ENCODE assay signal across 8 cellular contexts in genomic region chr5:219492-219891, GRCh38. TPM values are rescaled to one million over a fixed set of nuclear protein-coding genes. Genes with fewer than 3 reads are reported as not detected.
A peak's percentile ranks its signal among the peaks of the same experiment; 100 is the strongest.
DNase-seq lines count a peak whose midpoint lies in the region; ATAC-seq and TF ChIP-seq lines count a peak whose summit lies in the region.

No MANE protein-coding gene starts in this region.

- H3K4me3 ChIP-seq in SK-N-MC (peak overlapping the region; percentile 98), colonic mucosa (peak overlapping the region; percentile 94), mucosa of descending colon (peak overlapping the region; percentile 95), uterus (peak overlapping the region; percentile 85 to 87)

- H3K36me3 ChIP-seq in SK-N-MC (ENCODE audit: insufficient read depth, low read length): peaks cover 16% of the 10 kb centered on the region
- H3K36me3 ChIP-seq in colonic mucosa: peaks cover 3% of the 10 kb centered on the region
- no peaks in the 10 kb centered on the region for H3K36me3 ChIP-seq in mucosa of descending colon (ENCODE audit: low read depth)
- no peaks in the 10 kb centered on the region for H3K36me3 ChIP-seq in uterus

- no peak for TF ChIP-seq CTCF in colonic mucosa (IDR thresholded peaks at IDR 0.05)
- no peak for TF ChIP-seq CTCF in mucosa of descending colon (IDR thresholded peaks at IDR 0.05)
- no peak for TF ChIP-seq CTCF in uterus (IDR thresholded peaks at IDR 0.05)

- intact Hi-C loops in colonic mucosa (cut with DNase I): no loop called here
- intact Hi-C loops in mucosa of descending colon (cut with DNase I, micrococcal nuclease): no loop called here
- intact Hi-C loops in uterus (cut with DNase I; ENCODE audit: low total_unique reads): no loop called here

- no peaks in the 10 kb centered on the region for H3K27me3 ChIP-seq in colonic mucosa
- no peaks in the 10 kb centered on the region for H3K27me3 ChIP-seq in uterus

- H3K4me1 ChIP-seq in colonic mucosa: no peaks in the 10 kb centered on the region
- H3K4me1 ChIP-seq in mucosa of descending colon (ENCODE audit: low read depth): peaks cover 4% of the 10 kb centered on the region
- peaks cover 0 to 4% of the 10 kb centered on the region in 2 donors for H3K4me1 ChIP-seq in uterus

- H3K9ac ChIP-seq in SK-N-MC (ENCODE audit: insufficient read length) (peak overlapping the region; percentile 93), colonic mucosa (ENCODE audit: low read depth in 2 of 2, low read length in 2 of 2) (peak overlapping the region; percentile 83 to 89)

- DNase-seq in SIG-M5 treated with dmso at 0.1 percent for 504 hours (lab: John Stamatoyannopoulos, UW; ENCODE audit: unreplicated experiment) (peak; percentile 27), SIG-M5 (lab: John Stamatoyannopoulos, UW) (no peak), SK-N-MC (ENCODE audit: low read depth, low spot score) (no peak), colonic mucosa (peak; percentile 29), mucosa of descending colon (peak in 1 of 3 donors; percentile 39), uterus (no peak)

- H3K27ac ChIP-seq in SK-N-MC: no peak overlapping the region
- peak overlapping the region; percentile 87 for H3K27ac ChIP-seq in colonic mucosa
- peak overlapping the region; percentile 84 to 89 for H3K27ac ChIP-seq in uterus

- ATAC-seq in mucosa of descending colon: peak; percentile 5
- no peak for ATAC-seq in GM18861 (IDR thresholded peaks at IDR 0.05; ENCODE audit: unreplicated experiment)
- no peak for ATAC-seq in GM21528 (IDR thresholded peaks at IDR 0.05; ENCODE audit: low FRiP score, unreplicated experiment)

- no peak for TF ChIP-seq POLR2A in uterus (IDR thresholded peaks at IDR 0.05)

- H3K9me3 ChIP-seq in SK-N-MC (ENCODE audit: low read depth, low read length) (no peaks in the 10 kb centered on the region), colonic mucosa (no peaks in the 10 kb centered on the region), mucosa of descending colon (no peaks in the 10 kb centered on the region), uterus (no peaks in the 10 kb centered on the region)

RNA-seq across cellular contexts. Expression of gene SDHA, which starts 1.4 kb away (rescaled TPM):
- total RNA-seq in colonic mucosa (100 to 1,000 TPM; 285 to 414 TPM), mucosa of descending colon (100 to 1,000 TPM; 223 to 322 (median 249) TPM), uterus (10 to 100 TPM; 39.1 to 97.1 (median 65.4) TPM)

RNA-seq across cellular contexts. Expression of gene CCDC127, which starts 1.5 kb away (rescaled TPM):
- total RNA-seq in colonic mucosa (1 to 10 TPM; 3.5 to 5.3 TPM), mucosa of descending colon (1 to 10 TPM; 3.5 to 9.8 (median 4.7) TPM), uterus (10 to 100 TPM in 1 of 4 donors, 1 to 10 TPM in 3; 2.6 to 10.2 (median 6.0) TPM)

RNA-seq across cellular contexts. Expression of gene LRRC14B, which starts 28.2 kb away (rescaled TPM):
- total RNA-seq in colonic mucosa (not detected), mucosa of descending colon (not detected), uterus (not detected)

RNA-seq across cellular contexts. Expression of gene PDCD6, which starts 52.0 kb away (rescaled TPM):
- total RNA-seq in colonic mucosa (100 to 1,000 TPM; 111 to 142 TPM), mucosa of descending colon (100 to 1,000 TPM in 2 of 3 donors, 10 to 100 TPM in 1; 91.2 to 125 (median 122) TPM), uterus (10 to 100 TPM; 73.1 to 85.9 (median 79.7) TPM)

Comparison
In these comparisons a context has a peak if more than half of its experiments do, and no peak if none do; other contexts are left out.
1. DNase-seq: peak in SIG-M5 treated with dmso at 0.1 percent for 504 hours (single experiment) and colonic mucosa (single experiment); none in SIG-M5 (single experiment), SK-N-MC (single experiment) and uterus (0 of 2).
2. Peak in every context shown above with its lines, with median percentiles within 50 percentile points of each other: H3K4me3 ChIP-seq.